ENCODE assay signal across 8 cellular contexts in the genomic region with DNA sequence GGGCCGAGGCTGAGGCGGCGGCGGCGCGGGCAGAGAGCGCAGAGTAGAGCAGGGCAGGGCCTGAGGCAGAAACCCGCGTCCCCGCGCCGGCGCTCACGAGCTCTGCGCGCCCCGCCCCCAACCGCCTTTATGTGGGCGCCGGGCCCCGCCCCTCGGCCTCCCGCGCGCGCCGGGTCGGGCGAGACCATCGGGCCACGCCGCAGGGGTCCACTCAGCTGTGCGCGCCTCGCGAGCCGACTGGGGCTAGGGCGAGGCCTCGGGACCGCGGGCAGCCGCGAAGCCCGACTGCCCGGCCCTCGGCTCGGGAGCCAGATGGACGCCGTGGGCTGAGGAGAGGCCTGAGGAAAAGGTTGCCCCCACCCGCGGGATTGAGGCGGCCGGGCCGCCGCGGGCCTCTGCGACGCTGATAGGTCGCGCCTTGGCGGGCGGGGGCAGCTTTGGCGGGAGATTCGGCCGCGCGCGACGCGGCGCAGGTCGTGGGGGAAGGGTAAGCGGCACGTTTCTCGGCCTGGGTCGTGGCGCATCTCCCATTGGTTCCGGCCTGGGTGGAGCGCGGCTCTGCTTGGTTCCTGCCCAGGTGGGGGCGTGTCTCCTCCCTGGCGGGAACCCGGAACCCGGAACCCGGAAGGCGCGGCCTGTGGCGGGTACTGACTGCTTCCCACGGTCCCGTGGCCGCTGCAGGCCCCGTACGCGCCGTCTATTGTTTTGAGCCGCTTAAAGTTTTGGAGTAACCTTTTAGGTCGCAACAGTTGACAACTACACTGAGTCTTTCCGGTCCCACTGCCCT. TPM values are rescaled to one million over a fixed set of nuclear protein-coding genes. Genes with fewer than 3 reads are reported as not detected.
A peak's percentile ranks its signal among the peaks of the same experiment; 100 is the strongest.
DNase-seq lines count a peak whose midpoint lies in the region; ATAC-seq and TF ChIP-seq lines count a peak whose summit lies in the region.

A gene (minus strand): TSS at position 104 of the 787 bp plus-strand sequence. CDS start 131 bp downstream, outside the sequence.

- H3K9me3 ChIP-seq in KOPT-K1 (ENCODE audit: insufficient read depth, low read length, poor library complexity, severe bottlenecking) = no peaks in the 10 kb centered on the region
- no peaks in the 10 kb centered on the region for H3K9me3 ChIP-seq in Peyer's patch

- peak; percentile 81 to 83 for TF ChIP-seq POLR2A in Peyer's patch (IDR thresholded peaks at IDR 0.05)

- H3K4me3 ChIP-seq in Peyer's patch = peak within 1 kb of the TSS; percentile 78 to 96 (median 86)

- peaks cover 73% of the 10 kb centered on the region for H3K36me3 ChIP-seq in KOPT-K1 (ENCODE audit: insufficient read depth, low read length)
- H3K36me3 ChIP-seq in Peyer's patch = peaks cover 0 to 9% (median 0%) of the 10 kb centered on the region in 3 donors

- peaks cover 0 to 31% (median 25%) of the 10 kb centered on the region in 4 donors for H3K4me1 ChIP-seq in Peyer's patch

- no peaks in the 10 kb centered on the region for H3K27me3 ChIP-seq in Peyer's patch

- H3K27ac ChIP-seq in KOPT-K1 (ENCODE audit: low read depth, low read length, poor library complexity, severe bottlenecking) = peak within 1 kb of the TSS; percentile 100
- H3K27ac ChIP-seq in Peyer's patch = peak within 1 kb of the TSS; percentile 98 to 100 (median 100)

- peak; percentile 68 for ATAC-seq in GM21825 (IDR thresholded peaks at IDR 0.05; ENCODE audit: unreplicated experiment)
- peak; percentile 95 for ATAC-seq in esophagus mucosa

- peak; percentile 79 for DNase-seq in DMS79 treated with DMSO at 0.1 percent for 48 hours (lab: John Stamatoyannopoulos, UW)
- DNase-seq in Peyer's patch = peak; percentile 97 to 99 (median 99)
- peak; percentile 99 for DNase-seq in activated T-cell treated with anti-CD3 and anti-CD28 coated beads, Interleukin-2, amount 50 U/mL, for 48 hours
- peak; percentile 87 for DNase-seq in myocyte (ENCODE audit: low read depth)
- peak; percentile 98 to 99 for DNase-seq in stimulated activated CD8-positive, alpha-beta memory T cell treated with anti-CD3 and anti-CD28 coated beads, Interleukin-7, amount 100 ng/mL, for 48 hours (ENCODE audit: extremely low read depth in 1 of 2, low read depth in 1 of 2)

- peak in 1 of 6 experiments; percentile 12 for TF ChIP-seq CTCF in Peyer's patch (IDR thresholded peaks at IDR 0.05)

RNA-seq across cellular contexts. Expression of the gene that starts here (rescaled TPM):
- 10 to 100 TPM; 18.4 to 86.6 (median 26.2) TPM for total RNA-seq in Peyer's patch
- 31.3 TPM for total RNA-seq in esophagus mucosa
- total RNA-seq in myocyte = 63.4 and 76.9 TPM in 2 replicates
- polyA plus RNA-seq in myocyte (2012) = 32.1 TPM

Comparison
In these comparisons a context has a peak if more than half of its experiments do, and no peak if none do; other contexts are left out.
1. Peak in every context shown above with its lines: DNase-seq, ATAC-seq, H3K4me3 ChIP-seq and H3K27ac ChIP-seq.